In genomic region chr2:191922736-191923651, GRCh38 we compare ENCODE assay signal across 13 cellular contexts.
DNase-seq lines count a peak whose midpoint lies in the region; ATAC-seq and TF ChIP-seq lines count a peak whose summit lies in the region.
"Had no signal": no experiment of that assay in that cellular context is flagged by ENCODE, and none has a peak within 500 bp of the region (broad histone marks: within the 10 kb centered on the region; RNA-seq: fewer than 3 reads in every experiment).

No MANE protein-coding gene starts in this region.

- H3K4me3 Mint-ChIP-seq in effector memory CD8-positive, alpha-beta T cell = no peak overlapping the region
- H3K4me3 Mint-ChIP-seq: activated CD4-positive, alpha-beta memory T cell treated with anti-CD3 and anti-CD28 coated beads, Interleukin-2, amount 10 ng/mL, durations not matched to agents 7 days and 5 days; GM23338 had no signal

- TF ChIP-seq POLR2A in spleen (IDR thresholded peaks at IDR 0.05) = no peak

- DNase-seq in spleen = peak; percentile 45
- DNase-seq in activated CD4-positive, alpha-beta T cell treated with anti-CD3 and anti-CD28 coated beads for 1 hour = no peak
- DNase-seq in effector memory CD8-positive, alpha-beta T cell = no peak
- DNase-seq in SK-N-DZ (ENCODE audit: low spot score) = no peak
- DNase-seq: activated CD4-positive, alpha-beta memory T cell treated with anti-CD3 and anti-CD28 coated beads, Interleukin-2, amount 10 ng/mL, durations not matched to agents 7 days and 5 days; Karpas-422; retina had no signal

- no peaks in the 10 kb centered on the region for H3K27me3 ChIP-seq in spleen (replicated peaks in 1 of 7)
- H3K27me3 ChIP-seq: vagina had no signal

- 93 to 96% (median 95%) methylated on average over 20 of the region's 20 CpGs for WGBS in spleen, 5 donors

- peaks cover 0 to 7% (median 0%) of the 10 kb centered on the region in 8 donors for H3K9me3 ChIP-seq in spleen
- H3K9me3 ChIP-seq: vagina had no signal

- H3K4me3 ChIP-seq in spleen = no peak overlapping the region
- H3K4me3 ChIP-seq: GM23338, SK-N-MC, vagina had no signal

- H3K27ac Mint-ChIP-seq in effector memory CD8-positive, alpha-beta T cell = no peak overlapping the region
- H3K27ac Mint-ChIP-seq: activated CD4-positive, alpha-beta memory T cell treated with anti-CD3 and anti-CD28 coated beads, Interleukin-2, amount 10 ng/mL, durations not matched to agents 7 days and 5 days; GM23338 had no signal

- peaks cover 10 to 29% of the 10 kb centered on the region in 2 donors for H3K27me3 Mint-ChIP-seq in effector memory CD8-positive, alpha-beta T cell
- H3K27me3 Mint-ChIP-seq: activated CD4-positive, alpha-beta memory T cell treated with anti-CD3 and anti-CD28 coated beads, Interleukin-2, amount 10 ng/mL, durations not matched to agents 7 days and 5 days had no signal

- intact Hi-C loops in spleen (cut with DNase I; ENCODE audit: low total_unique reads) = no loop called here

- H3K9me3 Mint-ChIP-seq in effector memory CD8-positive, alpha-beta T cell = no peaks in the 10 kb centered on the region
- H3K9me3 Mint-ChIP-seq: activated CD4-positive, alpha-beta memory T cell treated with anti-CD3 and anti-CD28 coated beads, Interleukin-2, amount 10 ng/mL, durations not matched to agents 7 days and 5 days had no signal

- H3K27ac ChIP-seq in spleen = no peak overlapping the region
- H3K27ac ChIP-seq: SK-N-MC, vagina had no signal

- H3K4me1 ChIP-seq in spleen = peaks cover 0 to 5% (median 0%) of the 10 kb centered on the region in 6 donors

- peak; percentile 94 for ATAC-seq in GM19023 (IDR thresholded peaks at IDR 0.05; ENCODE audit: unreplicated experiment)
- ATAC-seq in GM21717 (IDR thresholded peaks at IDR 0.05; ENCODE audit: unreplicated experiment) = peak; percentile 97
- peak; percentile 97 for ATAC-seq in HG03103 (IDR thresholded peaks at IDR 0.05; ENCODE audit: low read depth, unreplicated experiment)
- ATAC-seq in effector memory CD8-positive, alpha-beta T cell (replicated peaks) = no peak
- ATAC-seq: GM23338 had no signal

- H3K36me3 Mint-ChIP-seq in effector memory CD8-positive, alpha-beta T cell (ENCODE audit: insufficient read depth) = no peaks in the 10 kb centered on the region

- H3K4me1 Mint-ChIP-seq in effector memory CD8-positive, alpha-beta T cell (ENCODE audit: low read depth in 2 of 2) = no peaks in the 10 kb centered on the region
- H3K4me1 Mint-ChIP-seq: activated CD4-positive, alpha-beta memory T cell treated with anti-CD3 and anti-CD28 coated beads, Interleukin-2, amount 10 ng/mL, durations not matched to agents 7 days and 5 days had no signal

- TF ChIP-seq CTCF in spleen (IDR thresholded peaks at IDR 0.05 in 8 of 11, conservative IDR thresholded peaks at IDR 0.05 in 3 of 11) = no peak

- no peaks in the 10 kb centered on the region for H3K36me3 ChIP-seq in spleen
- H3K36me3 ChIP-seq: vagina had no signal
